16 cellular contexts compared by ENCODE assay signal in the genomic region with DNA sequence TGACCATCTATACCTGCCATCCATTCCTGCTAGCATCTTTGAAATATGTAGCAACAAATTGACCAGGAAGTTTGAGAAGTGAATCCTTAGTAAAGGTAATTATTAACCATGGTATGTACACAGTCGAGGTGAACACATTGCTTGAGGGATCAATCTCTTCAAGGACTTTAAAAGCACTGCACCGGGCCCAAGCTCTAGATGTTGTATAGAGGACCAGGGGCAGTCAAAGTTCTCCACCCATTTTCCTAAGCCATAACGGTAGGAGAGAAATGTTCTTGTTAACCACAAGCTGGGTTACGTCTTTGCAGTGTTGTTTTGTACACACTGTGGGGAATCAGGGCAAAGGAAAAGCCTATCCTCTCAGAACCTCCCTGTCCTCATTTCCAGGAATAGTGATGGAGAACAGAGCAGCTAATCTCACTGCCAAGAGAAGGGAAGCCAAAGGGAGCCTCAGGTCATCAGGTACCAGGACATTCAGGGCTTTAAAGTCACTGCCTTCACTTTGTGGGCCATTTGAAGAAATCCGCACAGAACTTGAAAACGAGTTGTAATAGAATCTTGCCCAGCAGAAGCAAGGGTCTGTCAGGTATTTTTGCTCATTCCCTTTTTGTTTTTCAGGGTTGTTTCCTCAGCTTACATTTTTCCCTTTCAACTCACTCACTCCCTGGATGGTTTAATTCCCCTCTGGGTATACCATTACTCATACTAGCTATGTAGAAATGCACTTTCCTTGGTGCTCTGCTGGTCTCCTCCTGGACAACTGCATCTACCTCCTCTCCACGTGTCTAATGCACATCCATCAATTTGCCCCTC. TPM values are rescaled to one million over a fixed set of nuclear protein-coding genes. Genes with fewer than 3 reads are reported as not detected.
A peak's percentile ranks its signal among the peaks of the same experiment; 100 is the strongest.
DNase-seq lines count a peak whose midpoint lies in the region; ATAC-seq and TF ChIP-seq lines count a peak whose summit lies in the region.
"Had no signal": no experiment of that assay in that cellular context is flagged by ENCODE, and none has a peak within 500 bp of the region (broad histone marks: within the 10 kb centered on the region; RNA-seq: fewer than 3 reads in every experiment).

No MANE protein-coding gene starts in this region.

- H3K9ac ChIP-seq in rectal smooth muscle tissue (ENCODE audit: low read length): no peak overlapping the region
- H3K9ac ChIP-seq: BLaER1 had no signal

- no peaks in the 10 kb centered on the region for H3K36me3 ChIP-seq in hepatocyte (replicated peaks; ENCODE audit: insufficient read depth, low read depth)
- no peaks in the 10 kb centered on the region for H3K36me3 ChIP-seq in rectal smooth muscle tissue (ENCODE audit: control insufficient read depth, insufficient read depth, low read length)
- H3K36me3 ChIP-seq: BLaER1 had no signal

- DNase-seq in DMS53 treated with DMSO at 0.1 percent for 48 hours (lab: John Stamatoyannopoulos, UW; ENCODE audit: unreplicated experiment) (peak; percentile 60), NCI-H226 (peak; percentile 48), hepatocyte (ENCODE audit: low spot score) (peak; percentile 56), NCI-H2171 (lab: John Stamatoyannopoulos, UW) (no peak), GDM1 (lab: John Stamatoyannopoulos, UW) (no peak)
- DNase-seq: activated CD4-positive, CD25-positive, alpha-beta regulatory T cell; activated CD8-positive, alpha-beta memory T cell treated with anti-CD3 and anti-CD28 coated beads, Interleukin-2, amount 10 ng/mL, durations not matched to agents 7 days and 5 days; activated naive CD4-positive, alpha-beta T cell treated with anti-CD3 and anti-CD28 coated beads, Interleukin-2, amount 10 ng/mL, durations not matched to agents 7 days and 5 days; central memory CD4-positive, alpha-beta T cell; NCI-H446; occipital lobe; T-helper 1 cell had no signal

- H3K4me1 ChIP-seq in hepatocyte (ENCODE audit: insufficient read depth): peaks cover 9% of the 10 kb centered on the region
- H3K4me1 ChIP-seq in rectal smooth muscle tissue (ENCODE audit: control insufficient read depth, insufficient read depth, low read length): peaks cover 15% of the 10 kb centered on the region

- WGBS in hepatocyte (ENCODE audit: low lambda C conversion rate, missing lambda C conversion rate): 37% methylated on average over 7 of the region's 7 CpGs

- H3K4me3 ChIP-seq in hepatocyte: no peak overlapping the region
- no peak overlapping the region for H3K4me3 ChIP-seq in rectal smooth muscle tissue (ENCODE audit: low read length)
- H3K4me3 ChIP-seq: BLaER1 had no signal

- ATAC-seq in GM21423 (IDR thresholded peaks at IDR 0.05; ENCODE audit: unreplicated experiment) (no peak), HG03280 (IDR thresholded peaks at IDR 0.05; ENCODE audit: unreplicated experiment) (no peak)
- ATAC-seq: activated CD8-positive, alpha-beta memory T cell treated with anti-CD3 and anti-CD28 coated beads, Interleukin-2, amount 10 ng/mL, durations not matched to agents 7 days and 5 days had no signal

- H3K4me2 ChIP-seq in hepatocyte: peak overlapping the region; percentile 52
- H3K4me2 ChIP-seq: BLaER1 had no signal

- H3K79me2 ChIP-seq in hepatocyte: no peaks in the 10 kb centered on the region

- H3K27ac ChIP-seq in hepatocyte (peak overlapping the region; percentile 4), rectal smooth muscle tissue (ENCODE audit: low read depth, low read length) (peak overlapping the region; percentile 77)
- H3K27ac ChIP-seq: BLaER1 had no signal

- H3K9me3 ChIP-seq in hepatocyte (ENCODE audit: low read depth): no peaks in the 10 kb centered on the region
- H3K9me3 ChIP-seq: BLaER1 had no signal

- no peaks in the 10 kb centered on the region for H4K20me1 ChIP-seq in hepatocyte (ENCODE audit: insufficient read depth, poor library complexity, severe bottlenecking)
- H4K20me1 ChIP-seq: BLaER1 had no signal

- no peak overlapping the region for H2AFZ ChIP-seq in hepatocyte

- H3K9me2 ChIP-seq in hepatocyte (replicated peaks; ENCODE audit: insufficient read depth): no peaks in the 10 kb centered on the region

- no peak for TF ChIP-seq CTCF in hepatocyte (IDR thresholded peaks at IDR 0.05; ENCODE audit: poor library complexity)

- H3K27me3 ChIP-seq in hepatocyte (no peaks in the 10 kb centered on the region), rectal smooth muscle tissue (ENCODE audit: control insufficient read depth, insufficient read depth, low read length) (no peaks in the 10 kb centered on the region)
- H3K27me3 ChIP-seq: BLaER1 had no signal

RNA-seq across cellular contexts. Expression of a gene that starts 5.3 kb away (rescaled TPM):
- total RNA-seq in hepatocyte: 20.8 and 25.3 TPM in 2 replicates
- 8.7 and 9.5 TPM in 2 replicates for polyA plus RNA-seq in hepatocyte

RNA-seq across cellular contexts. Expression of a gene that starts 22.7 kb away (rescaled TPM):
- total RNA-seq in hepatocyte: 5.7 and 7.3 TPM in 2 replicates
- polyA plus RNA-seq in hepatocyte: 5.6 and 7.6 TPM in 2 replicates
- total RNA-seq: activated CD8-positive, alpha-beta memory T cell treated with anti-CD3 and anti-CD28 coated beads, Interleukin-2, amount 10 ng/mL, durations not matched to agents 7 days and 5 days had no signal

Comparison
In these comparisons a context has a peak if more than half of its experiments do, and no peak if none do; other contexts are left out.
1. DNase-seq: peak in DMS53 treated with DMSO at 0.1 percent for 48 hours (single experiment), NCI-H226 (single experiment) and hepatocyte (single experiment); none in NCI-H2171 (single experiment) and GDM1 (single experiment).